Comparison of ENCODE assay signal across 8 cellular contexts in genomic region chr2:10832228-10832936, GRCh38. TPM values are rescaled to one million over a fixed set of nuclear protein-coding genes. Genes with fewer than 3 reads are reported as not detected.
A peak's percentile ranks its signal among the peaks of the same experiment; 100 is the strongest.
DNase-seq lines count a peak whose midpoint lies in the region; ATAC-seq and TF ChIP-seq lines count a peak whose summit lies in the region.

No MANE protein-coding gene starts in this region.

- TF ChIP-seq CTCF in GM12865 (IDR thresholded peaks at IDR 0.05; ENCODE audit: insufficient read depth, low read depth, low read length, missing control alignments), result peak; percentile 94
- peak; percentile 92 for TF ChIP-seq CTCF in SU-DHL-6 (IDR thresholded peaks at IDR 0.05; ENCODE audit: insufficient read depth, low read length, poor library complexity, severe bottlenecking)
- peak; percentile 90 to 100 (median 98) for TF ChIP-seq CTCF in heart right ventricle (IDR thresholded peaks at IDR 0.05)

- H3K9me2 ChIP-seq in SU-DHL-6 (replicated peaks; ENCODE audit: insufficient read depth, low read length), result no peaks in the 10 kb centered on the region

- peak; percentile 86 for DNase-seq in GM12865 (ENCODE audit: low read depth)
- DNase-seq in NCI-H1105 (lab: John Stamatoyannopoulos, UW), result peak; percentile 77
- peak; percentile 87 for DNase-seq in activated naive CD8-positive, alpha-beta T cell treated with anti-CD3 and anti-CD28 coated beads, Interleukin-2, amount 10 ng/mL, durations not matched to agents 7 days and 5 days
- peak; percentile 73 to 83 for DNase-seq in heart right ventricle
- peak; percentile 30 for DNase-seq in pulmonary artery endothelial cell (ENCODE audit: low read depth, low spot score)
- DNase-seq in aorta, result peak; percentile 85 to 94

- no peak overlapping the region for H3K9ac ChIP-seq in SU-DHL-6 (ENCODE audit: low read length)

- intact Hi-C loops in heart right ventricle (cut with DNase I), result loop anchor here (1.0 to 10.0 kb wide), 9 partner anchors 80 to 752 kb away; partner anchors contain the start of gene KCNF1 (in 2 of the 10)
- intact Hi-C loops in aorta (cut with DNase I), result loop anchor here in 1 of 2 donors (5.0 kb wide), 1 partner anchor 290 kb away; no protein-coding TSS in a partner anchor

- WGBS in heart right ventricle, 2 donors, result 15% methylated on average over 27 of the region's 27 CpGs
- WGBS in aorta, 2 donors, result 14 to 18% methylated on average over 27 of the region's 27 CpGs

- H3K36me3 ChIP-seq in SU-DHL-6 (ENCODE audit: low read length) (no peaks in the 10 kb centered on the region), heart right ventricle (no peaks in the 10 kb centered on the region), aorta (ENCODE audit: control insufficient read depth in 1 of 2, insufficient read depth in 2 of 2, low read length in 1 of 2) (no peaks in the 10 kb centered on the region)

- H3K4me3 ChIP-seq in GM12865 (ENCODE audit: low read depth, low read length) (no peak overlapping the region), SU-DHL-6 (ENCODE audit: insufficient read depth, low read length, poor library complexity, severe bottlenecking) (no peak overlapping the region), heart right ventricle (no peak overlapping the region), aorta (ENCODE audit: low read length in 2 of 2) (no peak overlapping the region)

- ATAC-seq in HG02610 (IDR thresholded peaks at IDR 0.05; ENCODE audit: unreplicated experiment), result peak; percentile 63
- ATAC-seq in activated naive CD8-positive, alpha-beta T cell treated with anti-CD3 and anti-CD28 coated beads, Interleukin-2, amount 10 ng/mL, durations not matched to agents 7 days and 5 days (ENCODE audit: low read depth), result peak; percentile 85
- ATAC-seq in heart right ventricle, result peak; percentile 78 to 91 (median 87)
- peak; percentile 84 for ATAC-seq in aorta (ENCODE audit: low FRiP score)

- H3K4me1 Mint-ChIP-seq in activated naive CD8-positive, alpha-beta T cell treated with anti-CD3 and anti-CD28 coated beads, Interleukin-2, amount 10 ng/mL, durations not matched to agents 7 days and 5 days, result peaks cover 3% of the 10 kb centered on the region

- H3K4me3 Mint-ChIP-seq in activated naive CD8-positive, alpha-beta T cell treated with anti-CD3 and anti-CD28 coated beads, Interleukin-2, amount 10 ng/mL, durations not matched to agents 7 days and 5 days, result no peak overlapping the region

- no peaks in the 10 kb centered on the region for H3F3A ChIP-seq in SU-DHL-6 (ENCODE audit: insufficient read depth)

- no peak overlapping the region for H3K27ac ChIP-seq in SU-DHL-6 (ENCODE audit: low read depth, low read length)
- no peak overlapping the region for H3K27ac ChIP-seq in heart right ventricle
- H3K27ac ChIP-seq in aorta (ENCODE audit: low read depth in 1 of 2, low read length in 2 of 2), result no peak overlapping the region

- no peak overlapping the region for H2AFZ ChIP-seq in SU-DHL-6 (ENCODE audit: low read depth, low read length, severe bottlenecking)

- H3K9me3 Mint-ChIP-seq in activated naive CD8-positive, alpha-beta T cell treated with anti-CD3 and anti-CD28 coated beads, Interleukin-2, amount 10 ng/mL, durations not matched to agents 7 days and 5 days, result no peaks in the 10 kb centered on the region

- no peaks in the 10 kb centered on the region for H3K79me2 ChIP-seq in SU-DHL-6 (ENCODE audit: insufficient read depth, low read length)

- H3K4me1 ChIP-seq in heart right ventricle (peaks cover 0 to 17% (median 7%) of the 10 kb centered on the region in 9 donors), aorta (ENCODE audit: control insufficient read depth in 1 of 2, insufficient read depth in 2 of 2, low read length in 2 of 2) (no peaks in the 10 kb centered on the region)

- H3K36me3 Mint-ChIP-seq in activated naive CD8-positive, alpha-beta T cell treated with anti-CD3 and anti-CD28 coated beads, Interleukin-2, amount 10 ng/mL, durations not matched to agents 7 days and 5 days, result no peaks in the 10 kb centered on the region

- POLR2A ChIA-PET in activated naive CD8-positive, alpha-beta T cell treated with anti-CD3 and anti-CD28 coated beads, Interleukin-2, amount 10 ng/mL, durations not matched to agents 7 days and 5 days (lab: Charles Lee), result interaction anchor here (1.0 kb wide), 1 partner anchor 297 kb away, joined by 3 read pairs; no protein-coding TSS in a partner anchor

- H4K20me1 ChIP-seq in SU-DHL-6 (ENCODE audit: low read depth, low read length), result no peaks in the 10 kb centered on the region

- H3K4me2 ChIP-seq in SU-DHL-6 (ENCODE audit: low read depth, low read length, poor library complexity, severe bottlenecking), result no peak overlapping the region

- H3K9me3 ChIP-seq in SU-DHL-6 (ENCODE audit: insufficient read depth, low read length) (no peaks in the 10 kb centered on the region), heart right ventricle (no peaks in the 10 kb centered on the region), aorta (ENCODE audit: control insufficient read depth, low read length) (no peaks in the 10 kb centered on the region)

- no peaks in the 10 kb centered on the region for H3K27me3 ChIP-seq in SU-DHL-6 (ENCODE audit: low read length)
- peaks cover 0 to 59% (median 46%) of the 10 kb centered on the region in 7 donors for H3K27me3 ChIP-seq in heart right ventricle
- no peaks in the 10 kb centered on the region for H3K27me3 ChIP-seq in aorta (ENCODE audit: control insufficient read depth in 1 of 2, insufficient read depth in 2 of 2, low read length in 1 of 2)

- H3K27me3 Mint-ChIP-seq in activated naive CD8-positive, alpha-beta T cell treated with anti-CD3 and anti-CD28 coated beads, Interleukin-2, amount 10 ng/mL, durations not matched to agents 7 days and 5 days, result peaks cover 16% of the 10 kb centered on the region

- no peak overlapping the region for H3K27ac Mint-ChIP-seq in activated naive CD8-positive, alpha-beta T cell treated with anti-CD3 and anti-CD28 coated beads, Interleukin-2, amount 10 ng/mL, durations not matched to agents 7 days and 5 days

RNA-seq across cellular contexts. Expression of gene PDIA6, which starts 19.8 kb away (rescaled TPM):
- 10 to 100 TPM; 76.0 to 77.4 TPM for total RNA-seq in activated naive CD8-positive, alpha-beta T cell treated with anti-CD3 and anti-CD28 coated beads, Interleukin-2, amount 10 ng/mL, durations not matched to agents 7 days and 5 days
- total RNA-seq in heart right ventricle, result 100 to 1,000 TPM in 6 of 10 donors, 10 to 100 TPM in 4; 86.9 to 174 (median 107) TPM
- 100 to 1,000 TPM in 1 of 2 donors, 10 to 100 TPM in 1; 24.7 to 317 TPM for polyA plus RNA-seq in heart right ventricle
- total RNA-seq in pulmonary artery endothelial cell, result 504 and 558 TPM in 2 replicates
- total RNA-seq in aorta, result 100 to 1,000 TPM; 118 to 128 TPM
- polyA plus RNA-seq in aorta, result 10 to 100 TPM; 89.4 to 92.2 TPM

Comparison
In these comparisons a context has a peak if more than half of its experiments do, and no peak if none do; other contexts are left out.
1. DNase-seq: peak in every context shown above with its lines; median percentile 90 in aorta; 87 in activated naive CD8-positive, alpha-beta T cell treated with anti-CD3 and anti-CD28 coated beads, Interleukin-2, amount 10 ng/mL, durations not matched to agents 7 days and 5 days; 86 in GM12865; 78 in heart right ventricle; 77 in NCI-H1105; 30 in pulmonary artery endothelial cell.